ENCODE assay signal across 20 cellular contexts in genomic region chr16:79165541-79165940, GRCh38.
"Had no signal": no experiment of that assay in that cellular context is flagged by ENCODE, and none has a peak within 500 bp of the region (broad histone marks: within the 10 kb centered on the region; RNA-seq: fewer than 3 reads in every experiment).

No MANE protein-coding gene starts in this region.

- H3K79me2 ChIP-seq: parathyroid adenoma had no signal

- H3K9ac ChIP-seq: parathyroid adenoma had no signal

- H3K27ac ChIP-seq: ascending aorta, breast epithelium, foreskin keratinocyte, neutrophil, parathyroid adenoma, right atrium auricular region had no signal

- H3K27me3 ChIP-seq: ascending aorta, breast epithelium, foreskin keratinocyte, neutrophil, right atrium auricular region had no signal

- H3K36me3 ChIP-seq: ascending aorta, breast epithelium, neutrophil, right atrium auricular region had no signal

- H3K4me1 ChIP-seq: ascending aorta, breast epithelium, foreskin keratinocyte, parathyroid adenoma, right atrium auricular region had no signal

- ATAC-seq: activated T-helper 17 cell treated with anti-CD3 and anti-CD28 coated beads, Interleukin-2, amount 50 U/mL, for 72 hours; foreskin keratinocyte; stimulated activated naive CD8-positive, alpha-beta T cell treated with anti-CD3 and anti-CD28 coated beads, Interleukin-15, Interleukin-2, amounts not matched to agents 100 U/mL and 50 U/mL, for 24 hours had no signal

- H3K27me3 Mint-ChIP-seq: activated naive CD4-positive, alpha-beta T cell treated with anti-CD3 and anti-CD28 coated beads, Interleukin-2, amount 10 ng/mL, durations not matched to agents 7 days and 5 days; activated T-helper 17 cell treated with anti-CD3 and anti-CD28 coated beads, Interleukin-2, amount 50 U/mL, for 72 hours had no signal

- H2AFZ ChIP-seq: parathyroid adenoma had no signal

- H3K27ac Mint-ChIP-seq: activated naive CD4-positive, alpha-beta T cell treated with anti-CD3 and anti-CD28 coated beads, Interleukin-2, amount 10 ng/mL, durations not matched to agents 7 days and 5 days; activated T-helper 17 cell treated with anti-CD3 and anti-CD28 coated beads, Interleukin-2, amount 50 U/mL, for 72 hours had no signal

- DNase-seq: activated CD4-positive, alpha-beta T cell treated with anti-CD3 and anti-CD28 coated beads for 1 hour; activated CD4-positive, alpha-beta T cell treated with anti-CD3 and anti-CD28 coated beads, Interleukin-2, amount 50 U/mL, for 48 hours; activated naive CD4-positive, alpha-beta T cell treated with anti-CD3 and anti-CD28 coated beads, Interleukin-2, amount 10 ng/mL, durations not matched to agents 7 days and 5 days; cerebellar nuclear complex; effector CD8-positive, alpha-beta T cell; foreskin keratinocyte; glutamatergic neuron; kidney glomerular epithelial cell; stimulated activated CD4-positive, alpha-beta T cell treated with anti-CD3 and anti-CD28 coated beads, Interleukin-4, amount 100 ng/mL, for 4 hours; stimulated activated CD8-positive, alpha-beta memory T cell treated with anti-CD3 and anti-CD28 coated beads, Interleukin-4, amount 100 ng/mL, for 48 hours; stimulated activated naive CD8-positive, alpha-beta T cell treated with anti-CD3 and anti-CD28 coated beads, Interleukin-15, Interleukin-2, amounts not matched to agents 100 U/mL and 50 U/mL, for 24 hours; T1000 had no signal

- H3K4me3 ChIP-seq: ascending aorta, breast epithelium, lung, right atrium auricular region, smooth muscle cell had no signal

- H3K4me3 Mint-ChIP-seq: activated naive CD4-positive, alpha-beta T cell treated with anti-CD3 and anti-CD28 coated beads, Interleukin-2, amount 10 ng/mL, durations not matched to agents 7 days and 5 days; activated T-helper 17 cell treated with anti-CD3 and anti-CD28 coated beads, Interleukin-2, amount 50 U/mL, for 72 hours had no signal

- H3K9me3 ChIP-seq: neutrophil had no signal

- H3K4me2 ChIP-seq: smooth muscle cell had no signal
